ENCODE assay signal across 8 cellular contexts in the genomic region with DNA sequence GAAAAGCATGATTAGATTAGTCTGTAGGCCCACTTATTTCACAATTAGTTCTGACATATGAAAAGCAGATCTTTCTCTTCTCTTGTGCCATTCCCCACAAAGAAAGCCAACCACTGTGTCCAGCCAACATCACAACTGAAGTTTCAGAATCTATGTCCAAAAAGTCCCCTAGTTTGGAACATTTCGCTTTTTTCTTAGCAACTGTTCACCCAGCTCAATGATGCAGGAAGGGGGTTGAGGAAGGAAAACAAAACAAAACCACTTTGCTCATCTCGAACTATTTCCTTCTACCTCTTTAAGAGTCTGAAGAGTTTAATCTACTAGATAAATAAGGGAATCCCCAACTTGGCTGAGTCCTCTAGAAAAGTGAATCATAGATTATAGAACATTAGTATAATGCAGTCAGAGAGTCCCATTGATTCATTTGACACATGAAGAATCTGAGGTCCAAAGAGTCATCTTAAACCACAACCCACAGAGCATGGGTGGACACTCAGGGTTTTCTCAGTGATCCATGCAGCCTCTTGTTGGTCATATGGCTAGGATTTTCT.
A peak's percentile ranks its signal among the peaks of the same experiment; 100 is the strongest.
DNase-seq lines count a peak whose midpoint lies in the region; ATAC-seq and TF ChIP-seq lines count a peak whose summit lies in the region.

No MANE protein-coding gene starts in this region.

- peak overlapping the region; percentile 49 for H3K4me3 Mint-ChIP-seq in activated CD8-positive, alpha-beta T cell treated with anti-CD3 and anti-CD28 coated beads, Interleukin-2, amount 10 ng/mL, durations not matched to agents 7 days and 5 days
- H3K4me3 Mint-ChIP-seq in H9 = no peak overlapping the region

- no peak overlapping the region for H2AK5ac ChIP-seq in H9 (ENCODE audit: insufficient read length, low read length)

- H3K23ac ChIP-seq in H9 (ENCODE audit: insufficient read length, low read depth, low read length) = no peak overlapping the region

- no peaks in the 10 kb centered on the region for H3K9me3 Mint-ChIP-seq in activated CD8-positive, alpha-beta T cell treated with anti-CD3 and anti-CD28 coated beads, Interleukin-2, amount 10 ng/mL, durations not matched to agents 7 days and 5 days (ENCODE audit: insufficient read depth)
- H3K9me3 Mint-ChIP-seq in H9 = no peaks in the 10 kb centered on the region

- H2BK15ac ChIP-seq in H9 (ENCODE audit: low read depth, low read length) = no peak overlapping the region

- H4K91ac ChIP-seq in H9 (ENCODE audit: insufficient read length, low read depth, low read length) = no peak overlapping the region

- no peak overlapping the region for H3K56ac ChIP-seq in H9 (ENCODE audit: insufficient read length, low read depth, low read length)

- TF ChIP-seq CTCF in upper lobe of left lung (IDR thresholded peaks at IDR 0.05) = no peak
- TF ChIP-seq CTCF in H9 (conservative IDR thresholded peaks at IDR 0.05) = no peak

- peak overlapping the region in 1 of 10 experiments; percentile 22; a peak in 2 of 20 replicates for H3K4me3 ChIP-seq in BLaER1 treated with 17β-estradiol and CSF1 and Interleukin-3, amounts not matched to agents 10 nM and 100 nM
- H3K4me3 ChIP-seq in upper lobe of left lung = no peak overlapping the region

- H3K4me2 ChIP-seq in BLaER1 treated with 17β-estradiol and CSF1 and Interleukin-3, amounts not matched to agents 10 nM and 100 nM = peak overlapping the region; percentile 76 to 93 (median 83); a peak in 21 of 22 replicates
- no peak overlapping the region for H3K4me2 ChIP-seq in H9 (ENCODE audit: insufficient read depth, insufficient read length, low read length)

- H3K4me1 ChIP-seq in BLaER1 treated with 17β-estradiol and CSF1 and Interleukin-3, amounts not matched to agents 10 nM and 100 nM = peaks cover 55 to 88% (median 75%) of the 10 kb centered on the region in 10 experiments
- H3K4me1 ChIP-seq in upper lobe of left lung = peaks cover 32 to 50% (median 43%) of the 10 kb centered on the region in 4 donors
- H3K4me1 ChIP-seq in H9 (ENCODE audit: insufficient read depth, low read length) = no peaks in the 10 kb centered on the region

- no peak for TF ChIP-seq POLR2A in upper lobe of left lung (IDR thresholded peaks at IDR 0.05)

- CTCF ChIA-PET in activated CD8-positive, alpha-beta T cell treated with anti-CD3 and anti-CD28 coated beads, Interleukin-2, amount 10 ng/mL, durations not matched to agents 7 days and 5 days (lab: Charles Lee) = interaction anchor here (0.7 to 6.4 kb wide), 9 partner anchors 7 to 132 kb away, joined by 4 to 45 read pairs (median 7); no protein-coding TSS in a partner anchor

- H2BK12ac ChIP-seq in H9 (ENCODE audit: insufficient read length, low read depth, low read length) = no peak overlapping the region

- no peak overlapping the region for H3K18ac ChIP-seq in H9 (ENCODE audit: insufficient read length, low read depth, low read length)

- no peak overlapping the region for H2BK120ac ChIP-seq in H9 (ENCODE audit: low read depth, low read length, poor library complexity, severe bottlenecking)

- no peak overlapping the region for H3K4ac ChIP-seq in H9 (ENCODE audit: low read depth, low read length)

- H3K36me3 Mint-ChIP-seq in activated CD8-positive, alpha-beta T cell treated with anti-CD3 and anti-CD28 coated beads, Interleukin-2, amount 10 ng/mL, durations not matched to agents 7 days and 5 days (ENCODE audit: low read depth) = peaks cover 46% of the 10 kb centered on the region
- H3K36me3 Mint-ChIP-seq in H9 (ENCODE audit: insufficient read depth in 1 of 3, low read depth in 3 of 3) = peaks cover 3 to 34% (median 7%) of the 10 kb centered on the region in 3 experiments; a peak in 5 of 7 replicates

- H3K36me3 ChIP-seq in BLaER1 treated with 17β-estradiol and CSF1 and Interleukin-3, amounts not matched to agents 10 nM and 100 nM = peaks cover 0 to 29% (median 0%) of the 10 kb centered on the region in 11 experiments; a peak in 5 of 22 replicates
- H3K36me3 ChIP-seq in upper lobe of left lung = peaks cover 0 to 22% (median under 1%) of the 10 kb centered on the region in 4 donors

- H3K79me2 ChIP-seq in H9 (ENCODE audit: insufficient read depth, low read length) = no peaks in the 10 kb centered on the region

- peak overlapping the region; percentile 89 for H3K27ac Mint-ChIP-seq in activated CD8-positive, alpha-beta T cell treated with anti-CD3 and anti-CD28 coated beads, Interleukin-2, amount 10 ng/mL, durations not matched to agents 7 days and 5 days
- no peak overlapping the region for H3K27ac Mint-ChIP-seq in H9

- no peak overlapping the region for H3T11ph ChIP-seq in H9 (ENCODE audit: low read length)

- H3K23me2 ChIP-seq in H9 (ENCODE audit: insufficient read length, low read depth, low read length, poor library complexity, severe bottlenecking) = no peaks in the 10 kb centered on the region

- peak; percentile 44 for ATAC-seq in GM19351 (IDR thresholded peaks at IDR 0.05; ENCODE audit: unreplicated experiment)
- ATAC-seq in HG03354 (IDR thresholded peaks at IDR 0.05; ENCODE audit: poor library complexity, severe bottlenecking, unreplicated experiment) = peak; percentile 60
- ATAC-seq in activated CD8-positive, alpha-beta T cell treated with anti-CD3 and anti-CD28 coated beads, Interleukin-2, amount 10 ng/mL, durations not matched to agents 7 days and 5 days = peak; percentile 49
- ATAC-seq in left ventricle myocardium superior = peak; percentile 27
- peak in 1 of 2 donors; percentile 77 for ATAC-seq in upper lobe of left lung (ENCODE audit: low FRiP score in 2 of 2)

- no peaks in the 10 kb centered on the region for H3K79me1 ChIP-seq in H9 (ENCODE audit: insufficient read depth, low read depth, low read length, poor library complexity, severe bottlenecking)

- H2BK5ac ChIP-seq in H9 (ENCODE audit: insufficient read length, low read length) = no peak overlapping the region

- H3K27me3 Mint-ChIP-seq in activated CD8-positive, alpha-beta T cell treated with anti-CD3 and anti-CD28 coated beads, Interleukin-2, amount 10 ng/mL, durations not matched to agents 7 days and 5 days (ENCODE audit: low read depth) = no peaks in the 10 kb centered on the region
- no peaks in the 10 kb centered on the region for H3K27me3 Mint-ChIP-seq in H9 (ENCODE audit: low read depth)

- no peak overlapping the region for H4K5ac ChIP-seq in H9 (ENCODE audit: insufficient read length, low read depth, low read length)

- no peak for DNase-seq in activated CD8-positive, alpha-beta T cell treated with anti-CD3 and anti-CD28 coated beads, Interleukin-2, amount 10 ng/mL, durations not matched to agents 7 days and 5 days
- DNase-seq in left ventricle myocardium superior (no peak), upper lobe of left lung (no peak), NCI-H1092 (lab: John Stamatoyannopoulos, UW) (no peak), H9 (no peak)

- no peak overlapping the region for H3K14ac ChIP-seq in H9 (ENCODE audit: insufficient read depth, low read length)

- peak overlapping the region in 10 of 11 experiments; percentile 16 to 78 (median 63); a peak in 17 of 22 replicates for H3K9ac ChIP-seq in BLaER1 treated with 17β-estradiol and CSF1 and Interleukin-3, amounts not matched to agents 10 nM and 100 nM
- no peak overlapping the region for H3K9ac ChIP-seq in H9 (ENCODE audit: extremely low read depth, insufficient read length, low read length)

- WGBS in upper lobe of left lung, 2 donors = 22 to 32% methylated on average over 2 of the region's 2 CpGs
- WGBS in H9 (ENCODE audit: extremely low coverage, insufficient read length, low lambda C conversion rate) = no CpG with 5 or more reads among the region's 2 CpGs

- H2AFZ ChIP-seq in H9 (ENCODE audit: low read length) = no peak overlapping the region

- no peak overlapping the region for H4K8ac ChIP-seq in H9 (replicated peaks; ENCODE audit: insufficient read length, low read depth, low read length)

- POLR2A ChIA-PET in activated CD8-positive, alpha-beta T cell treated with anti-CD3 and anti-CD28 coated beads, Interleukin-2, amount 10 ng/mL, durations not matched to agents 7 days and 5 days (lab: Charles Lee) = interaction anchor here (0.7 to 1.0 kb wide), 2 partner anchors 32 to 62 kb away, joined by 3 read pairs; no protein-coding TSS in a partner anchor

- intact Hi-C loops in left ventricle myocardium superior (cut with micrococcal nuclease) = no loop called here

- peaks cover 0 to 3% (median 0%) of the 10 kb centered on the region in 11 experiments; a peak in 1 of 22 replicates for H4K20me1 ChIP-seq in BLaER1 treated with 17β-estradiol and CSF1 and Interleukin-3, amounts not matched to agents 10 nM and 100 nM
- H4K20me1 ChIP-seq in H9 (ENCODE audit: control insufficient read depth, insufficient read depth, insufficient read length) = no peaks in the 10 kb centered on the region

- H3K9me3 ChIP-seq in BLaER1 treated with 17β-estradiol and CSF1 and Interleukin-3, amounts not matched to agents 10 nM and 100 nM (replicated peaks in 1 of 11) = no peaks in the 10 kb centered on the region; a peak in 2 of 22 replicates
- H3K9me3 ChIP-seq in upper lobe of left lung (no peaks in the 10 kb centered on the region), H9 (ENCODE audit: control insufficient read depth, low read depth, low read length) (no peaks in the 10 kb centered on the region)

- no peaks in the 10 kb centered on the region for H3K27me3 ChIP-seq in BLaER1 treated with 17β-estradiol and CSF1 and Interleukin-3, amounts not matched to agents 10 nM and 100 nM
- H3K27me3 ChIP-seq in upper lobe of left lung = no peaks in the 10 kb centered on the region
- no peaks in the 10 kb centered on the region for H3K27me3 ChIP-seq in H9 (ENCODE audit: insufficient read depth, low read length)

- TF ChIP-seq EP300 in upper lobe of left lung (IDR thresholded peaks at IDR 0.05) = no peak

- peaks cover 53% of the 10 kb centered on the region for H3K4me1 Mint-ChIP-seq in activated CD8-positive, alpha-beta T cell treated with anti-CD3 and anti-CD28 coated beads, Interleukin-2, amount 10 ng/mL, durations not matched to agents 7 days and 5 days (ENCODE audit: low read depth)
- peaks cover 2 to 6% of the 10 kb centered on the region in 2 experiments; a peak in 3 of 4 replicates for H3K4me1 Mint-ChIP-seq in H9

- H2BK20ac ChIP-seq in H9 (ENCODE audit: low read depth, low read length, poor library complexity, severe bottlenecking) = no peak overlapping the region

- H3K27ac ChIP-seq in BLaER1 treated with 17β-estradiol and CSF1 and Interleukin-3, amounts not matched to agents 10 nM and 100 nM = peak overlapping the region; percentile 52 to 95 (median 87); a peak in 21 of 22 replicates
- H3K27ac ChIP-seq in upper lobe of left lung (peak overlapping the region; percentile 38 to 84 (median 74)), H9 (ENCODE audit: insufficient read length, low read depth, low read length) (no peak overlapping the region)
